In the genomic region with DNA sequence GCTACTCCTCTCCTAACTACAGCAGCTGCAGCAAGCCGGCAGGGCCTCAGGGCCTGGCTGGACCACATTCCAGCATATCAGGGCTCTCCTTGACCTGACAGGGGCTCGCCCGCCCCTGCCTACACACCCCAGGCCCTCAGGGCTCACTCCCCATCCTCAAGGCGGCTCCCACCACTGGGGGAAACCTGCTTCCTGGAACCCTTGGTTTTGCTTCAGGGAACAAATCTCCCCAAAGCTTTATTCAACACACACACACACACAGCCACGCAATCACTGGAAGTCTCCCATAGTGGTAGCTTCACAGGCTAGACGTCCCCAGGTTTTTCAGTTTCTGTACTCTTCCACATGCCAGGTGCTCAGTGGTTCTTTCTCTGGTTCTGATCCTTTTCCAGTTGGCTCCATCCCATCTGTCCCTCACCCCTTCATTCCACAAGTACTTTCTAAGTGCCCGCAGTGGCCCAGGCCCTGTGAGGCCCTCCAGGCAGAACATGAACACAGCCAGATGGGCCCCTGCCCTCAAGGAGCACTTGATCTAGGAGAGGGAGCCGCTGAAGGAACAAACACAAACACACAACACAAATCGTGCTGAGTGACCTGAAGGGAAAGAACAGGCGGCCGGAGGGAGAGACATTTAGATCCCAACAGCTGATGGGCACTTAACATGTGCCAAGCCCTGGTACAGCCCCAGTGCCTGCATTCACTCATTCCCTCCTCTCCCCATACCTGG, we compare ENCODE assay signal across 15 cellular contexts. TPM values are rescaled to one million over a fixed set of nuclear protein-coding genes. Genes with fewer than 3 reads are reported as not detected.
DNase-seq lines count a peak whose midpoint lies in the region; ATAC-seq and TF ChIP-seq lines count a peak whose summit lies in the region.
"Had no signal": no experiment of that assay in that cellular context is flagged by ENCODE, and none has a peak within 500 bp of the region (broad histone marks: within the 10 kb centered on the region; RNA-seq: fewer than 3 reads in every experiment).

No MANE protein-coding gene starts in this region.

- H3K4me1 ChIP-seq in Peyer's patch (peaks cover 0 to 55% (median 0%) of the 10 kb centered on the region in 4 donors), tibial artery (peaks cover 14 to 100% (median 94%) of the 10 kb centered on the region in 4 donors), neuronal stem cell (ENCODE audit: control insufficient read depth in 2 of 2, insufficient read depth in 1 of 2, low read depth in 1 of 2, low read length in 2 of 2) (peaks cover 6% of the 10 kb centered on the region in 2 donors)

- no peak overlapping the region for H3K23ac ChIP-seq in neuronal stem cell (ENCODE audit: low read depth, low read length, poor library complexity)

- H3K27ac Mint-ChIP-seq in glutamatergic neuron (ENCODE audit: unreplicated experiment) (no peak overlapping the region), nephron (peak overlapping the region; percentile 19 to 94 (median 68))

- TF ChIP-seq CTCF in Peyer's patch (IDR thresholded peaks at IDR 0.05) (no peak), glutamatergic neuron (IDR thresholded peaks at IDR 0.05; ENCODE audit: partially characterized antibody, unreplicated experiment) (no peak), nephron (IDR thresholded peaks at IDR 0.05; ENCODE audit: unreplicated experiment in 3 of 3) (no peak), tibial artery (IDR thresholded peaks at IDR 0.05) (no peak)

- H3K4me3 ChIP-seq in Peyer's patch: no peak overlapping the region
- no peak overlapping the region for H3K4me3 ChIP-seq in tibial artery
- no peak overlapping the region for H3K4me3 ChIP-seq in neuronal stem cell (ENCODE audit: low read length in 2 of 2)
- H3K4me3 ChIP-seq: GM12878, neural progenitor cell had no signal

- no peak overlapping the region for H2AFZ ChIP-seq in neuronal stem cell (ENCODE audit: low read length)
- H2AFZ ChIP-seq: neural progenitor cell had no signal

- no peak overlapping the region for H4K8ac ChIP-seq in neuronal stem cell (ENCODE audit: low read depth, low read length)

- TF ChIP-seq POLR2A in Peyer's patch (IDR thresholded peaks at IDR 0.05): no peak

- H3K9me3 Mint-ChIP-seq in glutamatergic neuron (ENCODE audit: unreplicated experiment) (peaks cover 4% of the 10 kb centered on the region), nephron (no peaks in the 10 kb centered on the region)
- H3K9me3 Mint-ChIP-seq: activated T-cell treated with anti-CD3 and anti-CD28 coated beads, Interleukin-2, amount 50 U/mL, for 4 hours; neural progenitor cell had no signal

- POLR2A ChIA-PET in HEK293T (lab: Yijun Ruan, JAX): no interaction called here

- WGBS in neuronal stem cell (ENCODE audit: extremely low coverage in 2 of 2, insufficient read length in 2 of 2, insufficient replicate concordance in 1 of 2), 2 donors: no CpG with 5 or more reads among the region's 11 CpGs

- H3K36me3 Mint-ChIP-seq in glutamatergic neuron (ENCODE audit: unreplicated experiment) (no peaks in the 10 kb centered on the region), nephron (ENCODE audit: low read depth) (no peaks in the 10 kb centered on the region)
- H3K36me3 Mint-ChIP-seq: neural progenitor cell had no signal

- H3K9ac ChIP-seq in neuronal stem cell (ENCODE audit: low read depth, low read length, poor library complexity): no peak overlapping the region
- H3K9ac ChIP-seq: neural progenitor cell had no signal

- no peak overlapping the region for H2BK12ac ChIP-seq in neuronal stem cell (ENCODE audit: low read length)

- H2BK15ac ChIP-seq in neuronal stem cell (ENCODE audit: low read length): no peak overlapping the region

- intact Hi-C loops in tibial artery (cut with DNase I; ENCODE audit: low total_unique reads): no loop called here

- H3K9me3 ChIP-seq in Peyer's patch: no peaks in the 10 kb centered on the region
- no peaks in the 10 kb centered on the region for H3K9me3 ChIP-seq in tibial artery
- H3K9me3 ChIP-seq in neuronal stem cell (replicated peaks in 1 of 2; ENCODE audit: control insufficient read depth in 2 of 2, insufficient read depth in 1 of 2, low read depth in 1 of 2, low read length in 2 of 2): no peaks in the 10 kb centered on the region

- no peaks in the 10 kb centered on the region for H3K79me1 ChIP-seq in neuronal stem cell (ENCODE audit: low read depth, low read length)

- H3K4me2 ChIP-seq in neuronal stem cell (ENCODE audit: insufficient read depth, low read length, poor library complexity, severe bottlenecking): no peak overlapping the region
- H3K4me2 ChIP-seq: neural progenitor cell had no signal

- H4K91ac ChIP-seq in neuronal stem cell (ENCODE audit: low read depth, low read length, poor library complexity): no peak overlapping the region

- no peaks in the 10 kb centered on the region for H3K36me3 ChIP-seq in Peyer's patch
- H3K36me3 ChIP-seq in tibial artery: no peaks in the 10 kb centered on the region
- H3K36me3 ChIP-seq in neuronal stem cell (replicated peaks in 1 of 2; ENCODE audit: control insufficient read depth in 2 of 2, insufficient read depth in 2 of 2, low read length in 2 of 2): no peaks in the 10 kb centered on the region
- H3K36me3 ChIP-seq: neural progenitor cell had no signal

- H3K27me3 Mint-ChIP-seq in glutamatergic neuron (ENCODE audit: unreplicated experiment) (peaks cover 11% of the 10 kb centered on the region), nephron (ENCODE audit: low read depth) (peaks cover 8% of the 10 kb centered on the region)

- no peak overlapping the region for H3K18ac ChIP-seq in neuronal stem cell (ENCODE audit: low read length)

- H3K4me1 Mint-ChIP-seq in glutamatergic neuron (ENCODE audit: low read depth, unreplicated experiment) (peaks cover 2% of the 10 kb centered on the region), nephron (peaks cover 85% of the 10 kb centered on the region)

- H3K27me3 ChIP-seq in Peyer's patch: no peaks in the 10 kb centered on the region
- no peaks in the 10 kb centered on the region for H3K27me3 ChIP-seq in tibial artery
- peaks cover 0 to 2% (median 0%) of the 10 kb centered on the region in 3 experiments for H3K27me3 ChIP-seq in neuronal stem cell (ENCODE audit: control insufficient read depth in 3 of 3, insufficient read depth in 3 of 3, low read depth in 1 of 3, low read length in 3 of 3)
- H3K27me3 ChIP-seq: neural progenitor cell had no signal

- H3K4me3 Mint-ChIP-seq in glutamatergic neuron (ENCODE audit: unreplicated experiment) (no peak overlapping the region), nephron (no peak overlapping the region)
- H3K4me3 Mint-ChIP-seq: activated T-cell treated with anti-CD3 and anti-CD28 coated beads, Interleukin-2, amount 50 U/mL, for 4 hours; neural progenitor cell had no signal

- no peak overlapping the region for H3K14ac ChIP-seq in neuronal stem cell (ENCODE audit: low read length)

- CTCF ChIA-PET in HEK293T (lab: Yijun Ruan, JAX): no interaction called here

- H3K27ac ChIP-seq in Peyer's patch (peak overlapping the region in 3 of 4 donors; percentile 1 to 83 (median 57)), tibial artery (peak overlapping the region; percentile 91 to 98), neuronal stem cell (replicated peaks; ENCODE audit: low read length) (no peak overlapping the region)
- H3K27ac ChIP-seq: C4-2B, neural progenitor cell had no signal

- peak in 2 of 3 donors; percentile 20 to 38 for DNase-seq in Peyer's patch
- DNase-seq in glutamatergic neuron: peak; percentile 8
- peak; percentile 21 to 64 for DNase-seq in tibial artery
- no peak for DNase-seq in HEK293T (ENCODE audit: extremely low spot score)
- no peak for DNase-seq in nucleus accumbens (lab: John Stamatoyannopoulos, UW)
- no peak for DNase-seq in neuronal stem cell (ENCODE audit: low spot score)
- DNase-seq: activated T-cell treated with anti-CD3 and anti-CD28 coated beads, Interleukin-2, amount 50 U/mL, for 4 hours; amniotic stem cell; NCI-H2029 treated with DMSO at 0.1 percent for 48 hours; stimulated activated CD4-positive, alpha-beta T cell treated with anti-CD3 and anti-CD28 coated beads, Interleukin-12 subunit alpha, Interleukin-12 subunit beta, amount 100 ng/mL, for 4 hours had no signal

- H3K4ac ChIP-seq in neuronal stem cell (ENCODE audit: low read length): no peak overlapping the region

- no peak overlapping the region for H2BK120ac ChIP-seq in neuronal stem cell (ENCODE audit: low read depth, low read length)

- no peak for ATAC-seq in HG03045 (IDR thresholded peaks at IDR 0.05; ENCODE audit: unreplicated experiment)
- ATAC-seq: activated T-cell treated with anti-CD3 and anti-CD28 coated beads, Interleukin-2, amount 50 U/mL, for 4 hours; GM12878 had no signal

- H2AK5ac ChIP-seq in neuronal stem cell (ENCODE audit: low read depth, low read length): no peak overlapping the region

- no peak overlapping the region for H2BK5ac ChIP-seq in neuronal stem cell (ENCODE audit: low read length)

TF ChIP-seq in HEK293T, 16 proteins besides CTCF, POLR2A, EP300 and RAD21:
- TF ChIP-seq ELF4 (IDR thresholded peaks at IDR 0.05) (no peak), LEF1 (IDR thresholded peaks at IDR 0.05; ENCODE audit: borderline replicate concordance) (no peak), CTBP1 (IDR thresholded peaks at IDR 0.05; ENCODE audit: borderline replicate concordance) (no peak), ZNF384 (IDR thresholded peaks at IDR 0.05) (no peak), HDGF (IDR thresholded peaks at IDR 0.05; ENCODE audit: borderline replicate concordance) (no peak), ARNT (IDR thresholded peaks at IDR 0.05) (no peak), SP1 (IDR thresholded peaks at IDR 0.05) (no peak), FOXM1 (IDR thresholded peaks at IDR 0.05; ENCODE audit: borderline replicate concordance) (no peak), L3MBTL2 (conservative IDR thresholded peaks at IDR 0.05) (no peak), TARDBP (IDR thresholded peaks at IDR 0.05) (no peak), FOXA1 (IDR thresholded peaks at IDR 0.05) (no peak), NFRKB (IDR thresholded peaks at IDR 0.05) (no peak), BHLHE40 (IDR thresholded peaks at IDR 0.05; ENCODE audit: borderline replicate concordance) (no peak), FOXK2 (IDR thresholded peaks at IDR 0.05) (no peak), SUZ12 (IDR thresholded peaks at IDR 0.05) (no peak)
- TF ChIP-seq, protein P1, sequence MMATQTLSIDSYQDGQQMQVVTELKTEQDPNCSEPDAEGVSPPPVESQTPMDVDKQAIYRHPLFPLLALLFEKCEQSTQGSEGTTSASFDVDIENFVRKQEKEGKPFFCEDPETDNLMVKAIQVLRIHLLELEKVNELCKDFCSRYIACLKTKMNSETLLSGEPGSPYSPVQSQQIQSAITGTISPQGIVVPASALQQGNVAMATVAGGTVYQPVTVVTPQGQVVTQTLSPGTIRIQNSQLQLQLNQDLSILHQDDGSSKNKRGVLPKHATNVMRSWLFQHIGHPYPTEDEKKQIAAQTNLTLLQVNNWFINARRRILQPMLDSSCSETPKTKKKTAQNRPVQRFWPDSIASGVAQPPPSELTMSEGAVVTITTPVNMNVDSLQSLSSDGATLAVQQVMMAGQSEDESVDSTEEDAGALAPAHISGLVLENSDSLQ (IDR thresholded peaks at IDR 0.05): no peak

RNA-seq across cellular contexts. Expression of gene TNS1, which starts 51.1 kb away (rescaled TPM):
- total RNA-seq in Peyer's patch: 100 to 1,000 TPM in 2 of 4 donors, 10 to 100 TPM in 2; 23.1 to 156 (median 81.1) TPM
- total RNA-seq in glutamatergic neuron (ENCODE audit: unreplicated experiment): 3.2 TPM
- 1.1 TPM for polyA plus RNA-seq in neuronal stem cell (2013, experiment 1 of 2)
- 1.3 TPM for polyA plus RNA-seq in neuronal stem cell (2013, experiment 2 of 2)

Comparison
In these comparisons a context has a peak if more than half of its experiments do, and no peak if none do; other contexts are left out.
1. DNase-seq: peak in Peyer's patch (2 of 3), glutamatergic neuron (single experiment) and tibial artery (2 of 2); none in HEK293T (single experiment), nucleus accumbens (0 of 56) and neuronal stem cell (single experiment).